1 cellular context compared by ENCODE assay signal in the genomic region with DNA sequence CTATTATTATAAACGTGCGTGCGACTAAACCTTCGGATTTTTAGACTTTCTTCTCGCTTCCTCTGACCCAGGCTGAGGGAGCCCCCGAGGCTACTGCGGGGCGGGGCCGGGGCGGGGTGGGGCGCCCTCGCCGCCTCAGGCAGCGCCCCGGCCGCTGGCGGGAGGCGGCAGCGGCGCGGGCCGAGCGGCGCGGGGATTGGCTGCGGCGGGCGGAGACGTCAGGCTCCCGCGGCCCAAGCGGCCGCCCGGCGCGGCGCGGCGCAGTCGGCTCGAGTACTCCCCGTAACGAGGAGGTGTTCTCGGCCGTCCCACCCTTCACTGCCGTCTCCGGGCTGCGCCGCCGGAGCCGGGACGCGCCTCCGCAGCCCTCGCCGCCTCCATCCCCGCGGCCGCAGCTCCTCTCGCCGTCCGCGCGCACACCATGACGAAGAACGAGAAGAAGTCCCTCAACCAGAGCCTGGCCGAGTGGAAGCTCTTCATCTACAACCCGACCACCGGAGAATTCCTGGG.
TF ChIP-seq lines count a peak whose summit lies in the region.

ATP1B3 (plus strand) TSS at position 263 of the 510 bp plus-strand sequence; CDS start at position 422, 159 bp downstream.

TF ChIP-seq in H1, 55 proteins besides CTCF, POLR2A, EP300 and RAD21:
- TF ChIP-seq TAF7 (optimal IDR thresholded peaks at IDR 0.05; ENCODE audit: borderline replicate concordance, low read depth, low read length) = peak; percentile 90
- 0 out of 2 replicates have a peak, but pooled peaks have one; percentile 31 for TF ChIP-seq CHD2 (IDR thresholded peaks at IDR 0.05; ENCODE audit: low read length)
- TF ChIP-seq, protein P1, sequence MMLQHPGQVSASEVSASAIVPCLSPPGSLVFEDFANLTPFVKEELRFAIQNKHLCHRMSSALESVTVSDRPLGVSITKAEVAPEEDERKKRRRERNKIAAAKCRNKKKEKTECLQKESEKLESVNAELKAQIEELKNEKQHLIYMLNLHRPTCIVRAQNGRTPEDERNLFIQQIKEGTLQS (IDR thresholded peaks at IDR 0.05; ENCODE audit: insufficient read depth, low read depth, low read length) = no peak
- TF ChIP-seq SP4 (IDR thresholded peaks at IDR 0.05; ENCODE audit: low read length) = no peak
- TF ChIP-seq POLR2AphosphoS5 (IDR thresholded peaks at IDR 0.05; ENCODE audit: low read depth, low read length) = peak; percentile 86
- no peak for TF ChIP-seq YY1 (IDR thresholded peaks at IDR 0.05; ENCODE audit: low read depth, low read length)
- no peak for TF ChIP-seq SIX5 (IDR thresholded peaks at IDR 0.05; ENCODE audit: low read depth, low read length)
- peak; percentile 75 for TF ChIP-seq ASH2L (IDR thresholded peaks at IDR 0.05; ENCODE audit: low read length)
- TF ChIP-seq GABPA (IDR thresholded peaks at IDR 0.05; ENCODE audit: borderline replicate concordance, insufficient read depth, low read length) = 0 out of 2 replicates have a peak, but pooled peaks have one; percentile 11
- TF ChIP-seq, protein P2, sequence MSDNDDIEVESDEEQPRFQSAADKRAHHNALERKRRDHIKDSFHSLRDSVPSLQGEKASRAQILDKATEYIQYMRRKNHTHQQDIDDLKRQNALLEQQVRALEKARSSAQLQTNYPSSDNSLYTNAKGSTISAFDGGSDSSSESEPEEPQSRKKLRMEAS (IDR thresholded peaks at IDR 0.05) = peak; percentile 8; the same call in 1 of the 2 replicates
- peak; percentile 86 for TF ChIP-seq TBP (IDR thresholded peaks at IDR 0.05; ENCODE audit: low read depth, low read length)
- TF ChIP-seq CREB1 (IDR thresholded peaks at IDR 0.05) = peak; percentile 46; the same call in 1 of the 2 replicates
- TF ChIP-seq CHD1 (IDR thresholded peaks at IDR 0.05; ENCODE audit: low read depth, low read length) = 0 out of 2 replicates have a peak, but pooled peaks have one; percentile 36
- TF ChIP-seq PHF8 (conservative IDR thresholded peaks at IDR 0.05; ENCODE audit: low read depth, low read length) = peak; percentile 73; the same call in 1 of the 2 replicates
- peak; percentile 61 for TF ChIP-seq RBBP5 (IDR thresholded peaks at IDR 0.05; ENCODE audit: borderline replicate concordance, low read depth, low read length)
- TF ChIP-seq TAF1 (IDR thresholded peaks at IDR 0.05; ENCODE audit: low read depth, low read length) = peak; percentile 91
- 0 out of 4 replicates have a peak, but pooled peaks of 1 of the 2 experiments have one; percentile 11 for TF ChIP-seq SIN3A (conservative IDR thresholded peaks at IDR 0.05 in 1 of 2, IDR thresholded peaks at IDR 0.05 in 1 of 2; ENCODE audit: low read depth in 1 of 2, low read length in 2 of 2)
- TF ChIP-seq, protein P3, sequence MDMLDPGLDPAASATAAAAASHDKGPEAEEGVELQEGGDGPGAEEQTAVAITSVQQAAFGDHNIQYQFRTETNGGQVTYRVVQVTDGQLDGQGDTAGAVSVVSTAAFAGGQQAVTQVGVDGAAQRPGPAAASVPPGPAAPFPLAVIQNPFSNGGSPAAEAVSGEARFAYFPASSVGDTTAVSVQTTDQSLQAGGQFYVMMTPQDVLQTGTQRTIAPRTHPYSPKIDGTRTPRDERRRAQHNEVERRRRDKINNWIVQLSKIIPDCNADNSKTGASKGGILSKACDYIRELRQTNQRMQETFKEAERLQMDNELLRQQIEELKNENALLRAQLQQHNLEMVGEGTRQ (IDR thresholded peaks at IDR 0.05; ENCODE audit: low read length) = no peak
